15 cellular contexts compared by ENCODE assay signal in genomic region chr19:310141-310651, GRCh38. TPM values are rescaled to one million over a fixed set of nuclear protein-coding genes. Genes with fewer than 3 reads are reported as not detected.
A peak's percentile ranks its signal among the peaks of the same experiment; 100 is the strongest.
DNase-seq lines count a peak whose midpoint lies in the region; ATAC-seq, FAIRE-seq and TF ChIP-seq lines count a peak whose summit lies in the region.
"Had no signal": no experiment of that assay in that cellular context is flagged by ENCODE, and none has a peak within 500 bp of the region (broad histone marks: within the 10 kb centered on the region; RNA-seq: fewer than 3 reads in every experiment).

No MANE protein-coding gene starts in this region.

- H3K4me2 ChIP-seq in endothelial cell of umbilical vein (ENCODE audit: insufficient read depth, low read length) (peak overlapping the region; percentile 47), neuronal stem cell (ENCODE audit: insufficient read depth, low read length, poor library complexity, severe bottlenecking) (no peak overlapping the region)

- H3K9ac ChIP-seq in endothelial cell of umbilical vein (replicated peaks; ENCODE audit: extremely low read depth, insufficient read depth, low read length) (peak overlapping the region; percentile 2), neuronal stem cell (ENCODE audit: low read depth, low read length, poor library complexity) (peak overlapping the region; percentile 82)

- DNase-seq in activated effector memory CD4-positive, alpha-beta T cell treated with anti-CD3 and anti-CD28 coated beads, Interleukin-2, amount 50 U/mL, for 16 hours, result peak; percentile 55
- DNase-seq in activated effector memory CD4-positive, alpha-beta T cell treated with Interleukin-2 at 50 U/mL for 16 hours, result no peak
- DNase-seq in endothelial cell of umbilical vein (ENCODE audit: low read depth, low spot score) (peak; percentile 85), neuronal stem cell (ENCODE audit: low spot score) (no peak), Kasumi-1 (lab: John Stamatoyannopoulos, UW) (no peak)
- DNase-seq: activated CD8-positive, alpha-beta T cell treated with anti-CD3 and anti-CD28 coated beads, Interleukin-2, amount 10 ng/mL, durations not matched to agents 7 days and 5 days; activated naive CD4-positive, alpha-beta T cell; Caco-2; NCI-H1436; NCI-H526 treated with DMSO at 0.1 percent for 48 hours; stimulated activated naive CD4-positive, alpha-beta T cell treated with Interleukin-2 at 50 U/mL for 16 hours had no signal

- no peak overlapping the region for H4K8ac ChIP-seq in neuronal stem cell (ENCODE audit: low read depth, low read length)

- no peaks in the 10 kb centered on the region for H4K20me1 ChIP-seq in endothelial cell of umbilical vein (replicated peaks; ENCODE audit: control insufficient read depth, extremely low read depth, insufficient read depth, low read length)

- FAIRE-seq in endothelial cell of umbilical vein (lab: Jason Lieb, UNC), result peak; percentile 89
- FAIRE-seq: A204.1 had no signal

- peaks cover 58% of the 10 kb centered on the region for H3K79me2 ChIP-seq in endothelial cell of umbilical vein (ENCODE audit: control insufficient read depth, insufficient read depth, low read length)

- peaks cover 12 to 40% of the 10 kb centered on the region in 2 experiments for H3K36me3 ChIP-seq in endothelial cell of umbilical vein (ENCODE audit: control insufficient read depth in 2 of 2, extremely low read depth in 1 of 2, insufficient read depth in 2 of 2, low read length in 2 of 2)
- H3K36me3 ChIP-seq in neuronal stem cell (replicated peaks in 1 of 2; ENCODE audit: control insufficient read depth in 2 of 2, insufficient read depth in 2 of 2, low read length in 2 of 2), result peaks cover 54 to 86% of the 10 kb centered on the region in 2 donors
- H3K36me3 ChIP-seq in urinary bladder (ENCODE audit: insufficient read depth), result peaks cover 10% of the 10 kb centered on the region

- no peaks in the 10 kb centered on the region for H3K27me3 ChIP-seq in endothelial cell of umbilical vein (ENCODE audit: control insufficient read depth in 2 of 2, insufficient read depth in 2 of 2, low read length in 2 of 2)
- H3K27me3 ChIP-seq in neuronal stem cell (ENCODE audit: control insufficient read depth in 3 of 3, insufficient read depth in 3 of 3, low read depth in 1 of 3, low read length in 3 of 3), result no peaks in the 10 kb centered on the region

- no peak overlapping the region for H3K4ac ChIP-seq in neuronal stem cell (ENCODE audit: low read length)

- no peak for TF ChIP-seq POLR2A in endothelial cell of umbilical vein (IDR thresholded peaks at IDR 0.05; ENCODE audit: low read depth, low read length)

- H4K91ac ChIP-seq in neuronal stem cell (ENCODE audit: low read depth, low read length, poor library complexity), result no peak overlapping the region

- POLR2A ChIA-PET in endothelial cell of umbilical vein (lab: Charles Lee), result interaction anchor here (1.1 kb wide), 1 partner anchor 179 kb away, joined by 3 read pairs; no protein-coding TSS in a partner anchor

- ATAC-seq in HG03139 (IDR thresholded peaks at IDR 0.05; ENCODE audit: unreplicated experiment) (no peak), GM18498 (IDR thresholded peaks at IDR 0.05; ENCODE audit: unreplicated experiment) (no peak)
- ATAC-seq: activated CD8-positive, alpha-beta T cell treated with anti-CD3 and anti-CD28 coated beads, Interleukin-2, amount 10 ng/mL, durations not matched to agents 7 days and 5 days had no signal

- dilution Hi-C loops in endothelial cell of umbilical vein (cut with MboI; ENCODE audit: extremely low pct_ligation_motif_present, low sequenced_read_pairs), result no loop called here

- H3K4me3 ChIP-seq in endothelial cell of umbilical vein (replicated peaks in 1 of 3; ENCODE audit: insufficient read depth in 1 of 3, low read depth in 1 of 3, low read length in 3 of 3) (peak overlapping the region; percentile 0 to 26 (median 5)), neuronal stem cell (ENCODE audit: low read length in 2 of 2) (no peak overlapping the region), urinary bladder (ENCODE audit: low read depth, low read length) (peak overlapping the region; percentile 30)

- WGBS in neuronal stem cell (ENCODE audit: extremely low coverage in 2 of 2, insufficient read length in 2 of 2, insufficient replicate concordance in 1 of 2), 2 donors, result no CpG with 5 or more reads among the region's 30 CpGs
- WGBS in urinary bladder, result 56% methylated on average over 30 of the region's 30 CpGs

- H2AFZ ChIP-seq in endothelial cell of umbilical vein (ENCODE audit: low read depth, low read length) (no peak overlapping the region), neuronal stem cell (ENCODE audit: low read length) (no peak overlapping the region)

- peak overlapping the region; percentile 46 for H2BK5ac ChIP-seq in neuronal stem cell (ENCODE audit: low read length)

- H3K27ac ChIP-seq in endothelial cell of umbilical vein (ENCODE audit: insufficient read depth, low read depth, low read length), result peak overlapping the region; percentile 10
- H3K27ac ChIP-seq in neuronal stem cell (replicated peaks; ENCODE audit: low read length), result no peak overlapping the region
- H3K27ac ChIP-seq in urinary bladder (ENCODE audit: low read depth), result no peak overlapping the region

- no TSS peak for BruUV-seq in endothelial cell of umbilical vein (replicated peaks; lab: Mats Ljungman, UMichigan)

- H3K9me3 ChIP-seq in endothelial cell of umbilical vein (replicated peaks; ENCODE audit: control insufficient read depth, insufficient read depth, low read length) (no peaks in the 10 kb centered on the region), neuronal stem cell (replicated peaks in 1 of 2; ENCODE audit: control insufficient read depth in 2 of 2, insufficient read depth in 1 of 2, low read depth in 1 of 2, low read length in 2 of 2) (peaks cover 0 to 1% of the 10 kb centered on the region in 2 donors)
- H3K9me3 ChIP-seq: Caco-2 had no signal

- intact Hi-C loops in endothelial cell of umbilical vein (cut with micrococcal nuclease), result no loop called here

- H3K14ac ChIP-seq in neuronal stem cell (ENCODE audit: low read length), result peak overlapping the region; percentile 47

- peaks cover 29% of the 10 kb centered on the region for H3K79me1 ChIP-seq in neuronal stem cell (ENCODE audit: low read depth, low read length)

- TF ChIP-seq CTCF in endothelial cell of umbilical vein (IDR thresholded peaks at IDR 0.05; ENCODE audit: extremely low read depth in 1 of 2, insufficient read depth in 1 of 2, low read depth in 1 of 2, low read length in 2 of 2), result peak in 1 of 2 donors; percentile 30

- no peaks in the 10 kb centered on the region for H3K9me1 ChIP-seq in endothelial cell of umbilical vein (replicated peaks; ENCODE audit: control insufficient read depth, extremely low read depth, insufficient read depth, low read length)

- H2BK15ac ChIP-seq in neuronal stem cell (ENCODE audit: low read length), result no peak overlapping the region

- H3K23ac ChIP-seq in neuronal stem cell (ENCODE audit: low read depth, low read length, poor library complexity), result peak overlapping the region; percentile 75

- H2BK12ac ChIP-seq in neuronal stem cell (ENCODE audit: low read length), result peak overlapping the region; percentile 30

- CTCF ChIA-PET in endothelial cell of umbilical vein (lab: Charles Lee), result interaction anchor here (0.9 to 1.6 kb wide), 8 partner anchors 9 to 201 kb away, joined by 3 to 29 read pairs (median 6); no protein-coding TSS in a partner anchor

- H2BK120ac ChIP-seq in neuronal stem cell (ENCODE audit: low read depth, low read length), result no peak overlapping the region

- peak overlapping the region; percentile 72 for H3K18ac ChIP-seq in neuronal stem cell (ENCODE audit: low read length)

- H2AK5ac ChIP-seq in neuronal stem cell (ENCODE audit: low read depth, low read length), result peak overlapping the region; percentile 50

- H3K4me1 ChIP-seq in endothelial cell of umbilical vein (ENCODE audit: control insufficient read depth, extremely low read depth, insufficient read depth, low read length), result peaks cover 23% of the 10 kb centered on the region
- no peaks in the 10 kb centered on the region for H3K4me1 ChIP-seq in neuronal stem cell (ENCODE audit: control insufficient read depth in 2 of 2, insufficient read depth in 1 of 2, low read depth in 1 of 2, low read length in 2 of 2)
- H3K4me1 ChIP-seq in urinary bladder (ENCODE audit: insufficient read depth), result no peaks in the 10 kb centered on the region
- H3K4me1 ChIP-seq: Caco-2 had no signal

TF ChIP-seq in endothelial cell of umbilical vein, 7 proteins besides CTCF, POLR2A, EP300 and RAD21:
- TF ChIP-seq POLR2AphosphoS5 (IDR thresholded peaks at IDR 0.05; ENCODE audit: insufficient read depth, low read depth, low read length) (no peak), MAX (IDR thresholded peaks at IDR 0.05; ENCODE audit: insufficient read depth, insufficient read length) (peak; percentile 8)

RNA-seq across cellular contexts. Expression of gene PLPP2, which starts 19.0 kb away (rescaled TPM):
- total RNA-seq in endothelial cell of umbilical vein (12.0 and 27.9 TPM in 2 replicates), urinary bladder (7.8 TPM)
- polyA plus RNA-seq in endothelial cell of umbilical vein (34.3 and 36.3 TPM in 2 replicates), urinary bladder (17.5 TPM)
- 14.9 and 16.5 TPM in 2 replicates for polyA plus RNA-seq in endothelial cell of umbilical vein (2011; cell fraction: cytosol; rRNA removed)
- 14.2 and 15.9 TPM in 2 replicates for polyA plus RNA-seq in endothelial cell of umbilical vein (2011; cell fraction: nucleus; rRNA removed)
- 26.4 and 44.4 TPM in 2 replicates for polyA plus RNA-seq in endothelial cell of umbilical vein (2012)
- 21.9 and 26.1 TPM in 2 replicates for polyA minus RNA-seq in endothelial cell of umbilical vein
- 40.7 TPM for polyA minus RNA-seq in endothelial cell of umbilical vein (2011; cell fraction: cytosol; rRNA and poly(A)+ RNA removed)
- polyA minus RNA-seq in endothelial cell of umbilical vein (2011; cell fraction: nucleus; rRNA and poly(A)+ RNA removed), result 2.3 and 5.0 TPM in 2 replicates
- polyA plus RNA-seq in neuronal stem cell (2013, experiment 1 of 2), result 0.77 TPM
- 0.65 TPM for polyA plus RNA-seq in neuronal stem cell (2013, experiment 2 of 2)
- total RNA-seq: activated CD8-positive, alpha-beta T cell treated with anti-CD3 and anti-CD28 coated beads, Interleukin-2, amount 10 ng/mL, durations not matched to agents 7 days and 5 days had no signal

RNA-seq across cellular contexts. Expression of gene MIER2, which starts 34.4 kb away (rescaled TPM):
- total RNA-seq in endothelial cell of umbilical vein (41.7 and 44.9 TPM in 2 replicates), urinary bladder (16.0 TPM)
- polyA plus RNA-seq in endothelial cell of umbilical vein (20.3 and 26.8 TPM in 2 replicates), urinary bladder (30.4 TPM)
- polyA plus RNA-seq in endothelial cell of umbilical vein (2011; cell fraction: cytosol; rRNA removed), result 17.4 and 20.3 TPM in 2 replicates
- polyA plus RNA-seq in endothelial cell of umbilical vein (2011; cell fraction: nucleus; rRNA removed), result 54.6 and 69.8 TPM in 2 replicates
- 44.8 and 55.7 TPM in 2 replicates for polyA plus RNA-seq in endothelial cell of umbilical vein (2012)
- polyA minus RNA-seq in endothelial cell of umbilical vein, result 70.1 and 74.1 TPM in 2 replicates
- 7.3 TPM for polyA minus RNA-seq in endothelial cell of umbilical vein (2011; cell fraction: cytosol; rRNA and poly(A)+ RNA removed)
- polyA minus RNA-seq in endothelial cell of umbilical vein (2011; cell fraction: nucleus; rRNA and poly(A)+ RNA removed), result 35.1 and 41.4 TPM in 2 replicates
- polyA plus RNA-seq in neuronal stem cell (2013, experiment 1 of 2), result 40.2 TPM
- 41.0 TPM for polyA plus RNA-seq in neuronal stem cell (2013, experiment 2 of 2)

Comparison
In these comparisons a context has a peak if more than half of its experiments do, and no peak if none do; other contexts are left out.
1. DNase-seq: peak in activated effector memory CD4-positive, alpha-beta T cell treated with anti-CD3 and anti-CD28 coated beads, Interleukin-2, amount 50 U/mL, for 16 hours (single experiment) and endothelial cell of umbilical vein (single experiment); none in activated effector memory CD4-positive, alpha-beta T cell treated with Interleukin-2 at 50 U/mL for 16 hours (single experiment), neuronal stem cell (single experiment) and Kasumi-1 (0 of 2).
2. H3K4me3 ChIP-seq: peak in endothelial cell of umbilical vein (3 of 3) and urinary bladder (single experiment); none in neuronal stem cell (0 of 2).